ENCODE assay signal across 8 cellular contexts in genomic region chr21:31180256-31181088, GRCh38.
DNase-seq lines count a peak whose midpoint lies in the region; ATAC-seq and TF ChIP-seq lines count a peak whose summit lies in the region.

No MANE protein-coding gene starts in this region.

- peaks cover 64% of the 10 kb centered on the region for H3K36me3 Mint-ChIP-seq in activated CD4-positive, alpha-beta T cell treated with anti-CD3 and anti-CD28 coated beads, Interleukin-2, amount 10 ng/mL, durations not matched to agents 24 days and 14 days (ENCODE audit: low read depth)
- H3K36me3 Mint-ChIP-seq in T-helper 17 cell (ENCODE audit: low read depth), result peaks cover 5% of the 10 kb centered on the region

- no peaks in the 10 kb centered on the region for H4K20me1 ChIP-seq in MM.1S (ENCODE audit: insufficient read depth, low read length)
- no peaks in the 10 kb centered on the region for H4K20me1 ChIP-seq in fibroblast of lung (ENCODE audit: control insufficient read depth, extremely low read depth, insufficient read depth, low read length)

- H3K9me2 ChIP-seq in MM.1S (replicated peaks; ENCODE audit: insufficient read depth, low read length), result no peaks in the 10 kb centered on the region

- H2AFZ ChIP-seq in MM.1S (ENCODE audit: low read length), result no peak overlapping the region
- H2AFZ ChIP-seq in fibroblast of lung (ENCODE audit: low read length), result no peak overlapping the region

- H3K27me3 Mint-ChIP-seq in activated CD4-positive, alpha-beta T cell treated with anti-CD3 and anti-CD28 coated beads, Interleukin-2, amount 10 ng/mL, durations not matched to agents 24 days and 14 days, result no peaks in the 10 kb centered on the region
- no peaks in the 10 kb centered on the region for H3K27me3 Mint-ChIP-seq in T-helper 17 cell

- H3K4me1 ChIP-seq in MM.1S (ENCODE audit: low read length) (no peaks in the 10 kb centered on the region), fibroblast of lung (ENCODE audit: control insufficient read depth, extremely low read depth, insufficient read depth, low read length) (no peaks in the 10 kb centered on the region), aorta (ENCODE audit: control insufficient read depth in 1 of 2, insufficient read depth in 2 of 2, low read length in 2 of 2) (no peaks in the 10 kb centered on the region)

- peak; percentile 66 for TF ChIP-seq CTCF in MM.1S (IDR thresholded peaks at IDR 0.05; ENCODE audit: low read length)
- peak; percentile 45 to 65 for TF ChIP-seq CTCF in fibroblast of lung (conservative IDR thresholded peaks at IDR 0.05 in 1 of 2, IDR thresholded peaks at IDR 0.05 in 1 of 2; ENCODE audit: low read depth in 1 of 2, low read length in 2 of 2)

- H3K9me3 ChIP-seq in MM.1S (replicated peaks; ENCODE audit: insufficient read depth, low read length) (no peaks in the 10 kb centered on the region), T-helper 17 cell (ENCODE audit: control insufficient read depth, low read length, poor library complexity, severe bottlenecking) (no peaks in the 10 kb centered on the region), fibroblast of lung (ENCODE audit: control insufficient read depth, insufficient read depth, low read depth, low read length) (no peaks in the 10 kb centered on the region), aorta (ENCODE audit: control insufficient read depth, low read length) (no peaks in the 10 kb centered on the region)

- no peak for ATAC-seq in T-helper 17 cell
- no peak for ATAC-seq in aorta (ENCODE audit: low FRiP score)

- no peaks in the 10 kb centered on the region for H3F3A ChIP-seq in MM.1S (ENCODE audit: insufficient read depth, low read length)

- H3K27ac ChIP-seq in MM.1S (ENCODE audit: low read length), result no peak overlapping the region
- no peak overlapping the region for H3K27ac ChIP-seq in fibroblast of lung (ENCODE audit: insufficient read depth, low read length)
- H3K27ac ChIP-seq in aorta (ENCODE audit: low read depth in 1 of 2, low read length in 2 of 2), result no peak overlapping the region

- H3K4me2 ChIP-seq in MM.1S (ENCODE audit: low read depth, low read length) (no peak overlapping the region), fibroblast of lung (ENCODE audit: extremely low read depth, insufficient read depth, low read length) (no peak overlapping the region)

- H3K27ac Mint-ChIP-seq in activated CD4-positive, alpha-beta T cell treated with anti-CD3 and anti-CD28 coated beads, Interleukin-2, amount 10 ng/mL, durations not matched to agents 24 days and 14 days, result peak overlapping the region; percentile 96
- peak overlapping the region; percentile 99 for H3K27ac Mint-ChIP-seq in T-helper 17 cell

- H3K27me3 ChIP-seq in MM.1S (replicated peaks; ENCODE audit: insufficient read depth, low read length) (no peaks in the 10 kb centered on the region), fibroblast of lung (ENCODE audit: control insufficient read depth, insufficient read depth, low read length) (no peaks in the 10 kb centered on the region), aorta (ENCODE audit: control insufficient read depth in 1 of 2, insufficient read depth in 2 of 2, low read length in 1 of 2) (no peaks in the 10 kb centered on the region)

- H3K36me3 ChIP-seq in MM.1S (replicated peaks; ENCODE audit: insufficient read depth, low read length) (no peaks in the 10 kb centered on the region), fibroblast of lung (ENCODE audit: control insufficient read depth, insufficient read depth, low read length) (no peaks in the 10 kb centered on the region), aorta (ENCODE audit: control insufficient read depth in 1 of 2, insufficient read depth in 2 of 2, low read length in 1 of 2) (no peaks in the 10 kb centered on the region)

- H3K9me3 Mint-ChIP-seq in activated CD4-positive, alpha-beta T cell treated with anti-CD3 and anti-CD28 coated beads, Interleukin-2, amount 10 ng/mL, durations not matched to agents 24 days and 14 days, result no peaks in the 10 kb centered on the region

- H3K79me2 ChIP-seq in MM.1S (ENCODE audit: low read length), result no peaks in the 10 kb centered on the region
- no peaks in the 10 kb centered on the region for H3K79me2 ChIP-seq in fibroblast of lung (ENCODE audit: control insufficient read depth, insufficient read depth, low read length)

- H3K4me3 ChIP-seq in MM.1S (ENCODE audit: low read length) (no peak overlapping the region), fibroblast of lung (replicated peaks in 1 of 4; ENCODE audit: control extremely low read depth in 1 of 4, insufficient read depth in 1 of 4, low read depth in 3 of 4, low read length in 4 of 4) (no peak overlapping the region), aorta (ENCODE audit: low read length in 2 of 2) (no peak overlapping the region)

- H3K4me1 Mint-ChIP-seq in activated CD4-positive, alpha-beta T cell treated with anti-CD3 and anti-CD28 coated beads, Interleukin-2, amount 10 ng/mL, durations not matched to agents 24 days and 14 days, result peaks cover 58% of the 10 kb centered on the region
- H3K4me1 Mint-ChIP-seq in T-helper 17 cell, result peaks cover 57% of the 10 kb centered on the region

- H3K9ac ChIP-seq in MM.1S (ENCODE audit: low read length) (no peak overlapping the region), fibroblast of lung (ENCODE audit: insufficient read depth, low read length) (no peak overlapping the region)

- intact Hi-C loops in activated CD4-positive, alpha-beta T cell treated with anti-CD3 and anti-CD28 coated beads, Interleukin-2, amount 10 ng/mL, durations not matched to agents 24 days and 14 days (cut with micrococcal nuclease), result loop anchor here (1.0 to 5.0 kb wide), 6 partner anchors 14 to 552 kb away; partner anchors contain the start of genes KRTAP21-3 and SCAF4
- intact Hi-C loops in aorta (cut with DNase I), result no loop called here

- DNase-seq in activated CD4-positive, alpha-beta T cell treated with anti-CD3 and anti-CD28 coated beads, Interleukin-2, amount 10 ng/mL, durations not matched to agents 24 days and 14 days, result peak; percentile 77
- DNase-seq in activated CD4-positive, alpha-beta T cell treated with anti-CD3 and anti-CD28 coated beads for 4 hours, result no peak
- DNase-seq in MM.1S (peak; percentile 59), T-helper 17 cell (no peak), fibroblast of lung (ENCODE audit: low read depth in 2 of 2) (peak; percentile 25 to 71), pons (ENCODE audit: low spot score) (peak; percentile 81), aorta (no peak)
- DNase-seq in activated CD4-positive, alpha-beta T cell treated with anti-CD3 and anti-CD28 coated beads, Interleukin-2, amount 50 U/mL, for 48 hours, result no peak

- 44 to 53% methylated on average over 5 of the region's 5 CpGs for WGBS in aorta, 2 donors

- peak overlapping the region; percentile 91 for H3K4me3 Mint-ChIP-seq in activated CD4-positive, alpha-beta T cell treated with anti-CD3 and anti-CD28 coated beads, Interleukin-2, amount 10 ng/mL, durations not matched to agents 24 days and 14 days
- H3K4me3 Mint-ChIP-seq in T-helper 17 cell, result peak overlapping the region; percentile 88

Comparison
In these comparisons a context has a peak if more than half of its experiments do, and no peak if none do; other contexts are left out.
1. DNase-seq: peak in activated CD4-positive, alpha-beta T cell treated with anti-CD3 and anti-CD28 coated beads, Interleukin-2, amount 10 ng/mL, durations not matched to agents 24 days and 14 days (single experiment), MM.1S (single experiment), fibroblast of lung (2 of 2) and pons (single experiment); none in activated CD4-positive, alpha-beta T cell treated with anti-CD3 and anti-CD28 coated beads for 4 hours (0 of 2), T-helper 17 cell (0 of 3), aorta (0 of 2) and activated CD4-positive, alpha-beta T cell treated with anti-CD3 and anti-CD28 coated beads, Interleukin-2, amount 50 U/mL, for 48 hours (0 of 2).